In the genomic region with DNA sequence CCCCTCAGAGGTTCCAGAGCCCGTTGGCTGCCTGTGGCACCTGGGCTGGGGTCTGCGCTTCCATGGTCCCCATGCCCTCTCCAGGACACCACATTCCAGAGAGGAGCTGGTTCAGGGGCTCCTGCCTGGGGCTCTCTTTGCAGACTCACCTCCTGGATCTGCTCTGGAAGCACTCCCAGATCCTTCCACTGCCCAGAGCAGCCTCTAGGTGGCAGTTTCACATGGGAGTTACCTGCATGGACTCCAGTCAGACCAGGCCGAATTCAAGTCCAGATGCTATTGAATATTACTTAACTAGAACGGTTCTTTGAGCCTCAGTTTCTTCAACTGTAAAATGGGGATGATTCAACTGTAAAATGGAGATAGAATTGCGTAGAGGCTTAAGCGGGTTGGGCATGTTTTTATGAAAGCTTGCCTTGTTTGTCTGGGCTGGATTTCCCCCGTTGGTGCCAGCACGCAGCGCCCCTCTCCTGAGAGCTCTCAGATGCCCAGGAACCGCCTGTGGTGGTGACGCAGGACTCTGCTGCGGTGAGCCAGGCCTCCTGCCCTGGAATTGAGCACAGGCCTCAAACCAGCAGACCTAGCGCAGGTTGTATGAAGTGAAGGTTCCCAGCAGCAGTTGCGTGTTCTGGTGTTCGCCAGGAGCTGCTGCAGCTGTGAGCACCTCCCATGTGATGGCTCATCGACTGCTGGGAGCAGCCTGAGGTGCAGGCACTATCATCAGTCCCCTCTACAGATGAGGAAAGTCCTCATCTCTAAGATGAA, we compare ENCODE assay signal across 8 cellular contexts. TPM values are rescaled to one million over a fixed set of nuclear protein-coding genes. Genes with fewer than 3 reads are reported as not detected.
DNase-seq lines count a peak whose midpoint lies in the region; ATAC-seq and TF ChIP-seq lines count a peak whose summit lies in the region.

No MANE protein-coding gene starts in this region.

- H3K36me3 ChIP-seq in iPS DF 6.9 (ENCODE audit: control insufficient read depth, insufficient read depth, low read length), result no peaks in the 10 kb centered on the region; the same call in 1 of the 2 replicates

- no peak overlapping the region for H3K27ac Mint-ChIP-seq in activated CD8-positive, alpha-beta T cell treated with anti-CD3 and anti-CD28 coated beads for 36 hours

- CTCF ChIA-PET in activated CD8-positive, alpha-beta T cell treated with anti-CD3 and anti-CD28 coated beads for 36 hours (lab: Charles Lee), result interaction anchor here (0.9 to 3.0 kb wide), 9 partner anchors 11 to 347 kb away, joined by 3 to 13 read pairs (median 3); a partner anchor contains a TSS

- no peaks in the 10 kb centered on the region for H3K9me3 Mint-ChIP-seq in activated CD8-positive, alpha-beta T cell treated with anti-CD3 and anti-CD28 coated beads for 36 hours

- intact Hi-C loops in activated CD8-positive, alpha-beta T cell treated with anti-CD3 and anti-CD28 coated beads for 36 hours (cut with micrococcal nuclease), result no loop called here

- ATAC-seq in GM19025 (IDR thresholded peaks at IDR 0.05; ENCODE audit: low read depth, unreplicated experiment) (peak; percentile 65), HG02840 (IDR thresholded peaks at IDR 0.05; ENCODE audit: low FRiP score, unreplicated experiment) (no peak)
- ATAC-seq in activated CD8-positive, alpha-beta T cell treated with anti-CD3 and anti-CD28 coated beads for 36 hours, result no peak

- no peaks in the 10 kb centered on the region for H3K27me3 ChIP-seq in iPS DF 6.9 (ENCODE audit: control insufficient read depth, insufficient read depth, low read length)

- no peaks in the 10 kb centered on the region for H3K9me3 ChIP-seq in iPS DF 6.9 (ENCODE audit: control insufficient read depth, insufficient read depth, low read length)

- TF ChIP-seq CTCF in NB4 (IDR thresholded peaks at IDR 0.05; ENCODE audit: low read depth, low read length), result peak; percentile 82
- peak; percentile 36 for TF ChIP-seq CTCF in activated CD8-positive, alpha-beta T cell treated with anti-CD3 and anti-CD28 coated beads for 36 hours (IDR thresholded peaks at IDR 0.05)

- no peaks in the 10 kb centered on the region for H3K4me1 Mint-ChIP-seq in activated CD8-positive, alpha-beta T cell treated with anti-CD3 and anti-CD28 coated beads for 36 hours (ENCODE audit: low read depth)

- no peak overlapping the region for H3K27ac ChIP-seq in iPS DF 6.9 (ENCODE audit: low read length)

- DNase-seq in DMS153 (lab: John Stamatoyannopoulos, UW), result peak; percentile 28
- DNase-seq in DMS153 treated with DMSO at 0.1 percent for 48 hours (lab: John Stamatoyannopoulos, UW; ENCODE audit: unreplicated experiment), result no peak
- peak; percentile 46 for DNase-seq in NB4 (ENCODE audit: low read depth)
- peak; percentile 38 for DNase-seq in activated CD8-positive, alpha-beta T cell treated with anti-CD3 and anti-CD28 coated beads for 36 hours
- DNase-seq in iPS DF 6.9 (ENCODE audit: low read depth, low spot score), result peak; percentile 33
- peak; percentile 53 for DNase-seq in superior temporal gyrus (ENCODE audit: extremely low spot score)

- POLR2A ChIA-PET in activated CD8-positive, alpha-beta T cell treated with anti-CD3 and anti-CD28 coated beads for 36 hours (lab: Charles Lee), result no interaction called here

- no peak for TF ChIP-seq POLR2A in NB4 (IDR thresholded peaks at IDR 0.05; ENCODE audit: extremely low read depth, insufficient read length)

- H3K4me3 ChIP-seq in NB4 (ENCODE audit: low read depth, low read length), result no peak overlapping the region
- no peak overlapping the region for H3K4me3 ChIP-seq in iPS DF 6.9 (ENCODE audit: low read length)

- H3K36me3 Mint-ChIP-seq in activated CD8-positive, alpha-beta T cell treated with anti-CD3 and anti-CD28 coated beads for 36 hours (ENCODE audit: low read depth), result no peaks in the 10 kb centered on the region

- no peaks in the 10 kb centered on the region for H3K27me3 Mint-ChIP-seq in activated CD8-positive, alpha-beta T cell treated with anti-CD3 and anti-CD28 coated beads for 36 hours

- WGBS in iPS DF 6.9 (ENCODE audit: insufficient coverage, insufficient read length), result no CpG with 5 or more reads among the region's 16 CpGs

- no peak overlapping the region for H3K4me3 Mint-ChIP-seq in activated CD8-positive, alpha-beta T cell treated with anti-CD3 and anti-CD28 coated beads for 36 hours

- 0 out of 2 replicates have a peak, but pooled peaks cover 1% of the 10 kb centered on the region for H3K4me1 ChIP-seq in iPS DF 6.9 (ENCODE audit: control insufficient read depth, insufficient read depth, low read length)

RNA-seq across cellular contexts. Expression of a gene that starts 44.2 kb away (rescaled TPM):
- total RNA-seq in activated CD8-positive, alpha-beta T cell treated with anti-CD3 and anti-CD28 coated beads for 36 hours, result not detected

RNA-seq across cellular contexts. Expression of a gene that starts 50.6 kb away (rescaled TPM):
- 1 to 10 TPM; 7.6 to 7.7 TPM for total RNA-seq in activated CD8-positive, alpha-beta T cell treated with anti-CD3 and anti-CD28 coated beads for 36 hours
